Comparison of ENCODE assay signal across 8 cellular contexts in the genomic region with DNA sequence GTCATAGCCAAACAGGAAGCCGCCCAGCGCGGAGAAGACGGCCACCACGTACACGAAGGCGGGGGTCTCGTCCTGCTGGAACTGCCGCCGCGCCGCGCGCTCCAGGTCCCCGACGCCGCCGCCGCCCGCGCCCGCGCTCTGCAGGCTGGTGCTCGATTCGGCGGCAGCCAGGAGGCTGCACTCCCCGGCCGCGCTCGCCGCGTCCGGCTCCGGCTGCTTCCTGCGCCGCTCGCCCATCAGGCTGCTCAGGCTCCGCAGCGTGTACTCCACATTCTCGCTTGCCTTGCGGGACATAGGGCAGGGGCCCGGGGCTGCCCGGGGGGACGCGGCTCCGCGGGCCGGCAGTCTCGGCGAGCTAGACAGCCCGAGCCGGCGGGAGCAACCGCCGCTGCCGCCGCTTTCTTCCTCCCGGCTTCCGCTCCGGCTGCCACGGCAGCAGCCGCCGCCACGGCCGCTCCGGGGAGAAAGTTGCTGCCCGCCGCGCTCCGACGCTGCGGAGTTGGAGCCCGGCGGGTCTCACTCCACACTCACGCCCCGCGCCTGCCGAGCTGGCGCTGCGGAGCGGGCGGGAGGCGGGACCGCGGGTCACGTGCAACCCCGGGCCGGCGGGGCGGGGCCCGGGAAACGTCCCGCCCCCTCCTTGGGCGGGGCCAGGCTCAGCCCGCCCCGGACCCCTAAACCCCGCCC. TPM values are rescaled to one million over a fixed set of nuclear protein-coding genes. Genes with fewer than 3 reads are reported as not detected.
DNase-seq lines count a peak whose midpoint lies in the region; ATAC-seq, FAIRE-seq and TF ChIP-seq lines count a peak whose summit lies in the region.

TSS of gene SLC2A13 (minus strand) at position 567 of the 687 bp plus-strand sequence. CDS start at position 294, 273 bp downstream.

- H3K27me3 ChIP-seq in foreskin keratinocyte (no peaks in the 10 kb centered on the region), neuron (ENCODE audit: insufficient read depth, low read length) (no peaks in the 10 kb centered on the region)

- H2AFZ ChIP-seq in neuron (ENCODE audit: low read depth, low read length), result peak within 1 kb of the TSS; percentile 99

- peak; percentile 93 for DNase-seq in DMS53 (lab: John Stamatoyannopoulos, UW)
- peak; percentile 41 for DNase-seq in HTR-8/SVneo (ENCODE audit: insufficient read length, low spot score)
- peak; percentile 80 for DNase-seq in RPMI8226
- DNase-seq in activated effector memory CD4-positive, alpha-beta T cell treated with anti-CD3 and anti-CD28 coated beads, Interleukin-2, amount 50 U/mL, for 16 hours, result peak; percentile 92
- DNase-seq in foreskin keratinocyte, result peak; percentile 27 to 46
- peak; percentile 55 for DNase-seq in stromal cell of bone marrow (ENCODE audit: low read depth)

- no peaks in the 10 kb centered on the region for H3K36me3 ChIP-seq in neuron (ENCODE audit: insufficient read depth, low read length)

- peak within 1 kb of the TSS; percentile 68 for H3K4me3 ChIP-seq in neuron (ENCODE audit: low read length)

- TF ChIP-seq CTCF in foreskin keratinocyte (conservative IDR thresholded peaks at IDR 0.05), result peak; percentile 11

- peak; percentile 83 for ATAC-seq in GM21423 (IDR thresholded peaks at IDR 0.05; ENCODE audit: unreplicated experiment)
- peak; percentile 87 for ATAC-seq in foreskin keratinocyte

- H3K4me1 ChIP-seq in foreskin keratinocyte (peaks cover 8% of the 10 kb centered on the region), neuron (ENCODE audit: insufficient read depth, low read length) (peaks cover 28% of the 10 kb centered on the region)

- H3K9me3 ChIP-seq in neuron (ENCODE audit: low read length), result no peaks in the 10 kb centered on the region

- no peak for FAIRE-seq in HTR-8/SVneo (lab: Jason Lieb, UNC)

- H3K27ac ChIP-seq in foreskin keratinocyte, result no peak within 1 kb of the TSS

RNA-seq across cellular contexts. Expression of gene SLC2A13, which starts in this region (rescaled TPM):
- 1.9 and 2.3 TPM in 2 replicates for total RNA-seq in foreskin keratinocyte
- 0.39 and 0.46 TPM in 2 replicates for polyA plus RNA-seq in foreskin keratinocyte

Comparison
In these comparisons a context has a peak if more than half of its experiments do, and no peak if none do; other contexts are left out.
1. DNase-seq: peak in every context shown above with its lines; median percentile 93 in DMS53; 92 in activated effector memory CD4-positive, alpha-beta T cell treated with anti-CD3 and anti-CD28 coated beads, Interleukin-2, amount 50 U/mL, for 16 hours; 80 in RPMI8226; 55 in stromal cell of bone marrow; 41 in HTR-8/SVneo; 36 in foreskin keratinocyte.